8 cellular contexts compared by ENCODE assay signal in the genomic region with DNA sequence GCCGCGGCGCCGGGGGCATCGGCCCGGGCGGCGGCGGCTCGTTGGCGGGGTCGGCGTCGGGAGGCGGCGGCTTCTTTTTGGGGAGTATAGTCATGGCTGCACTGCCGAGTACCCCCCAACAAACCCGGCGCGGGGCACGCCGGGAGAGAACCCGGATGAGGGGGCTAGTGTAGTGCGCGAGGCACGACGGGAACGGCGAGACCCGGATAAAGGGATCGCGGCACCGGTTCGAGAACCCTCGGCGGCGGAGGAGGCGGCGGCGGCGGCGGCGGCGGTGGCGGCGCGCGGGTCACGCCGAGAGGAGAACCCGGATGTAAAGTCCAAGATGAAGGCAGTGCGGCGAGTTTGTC. TPM values are rescaled to one million over a fixed set of nuclear protein-coding genes. Genes with fewer than 3 reads are reported as not detected.
DNase-seq lines count a peak whose midpoint lies in the region; ATAC-seq, FAIRE-seq and TF ChIP-seq lines count a peak whose summit lies in the region.

OTUD5 (minus strand) TSS at position 131 of the 350 bp plus-strand sequence; CDS start at position 94, 37 bp downstream.

- peaks cover 2% of the 10 kb centered on the region for H3K36me3 Mint-ChIP-seq in astrocyte (ENCODE audit: low read depth, unreplicated experiment)

- peak within 1 kb of the TSS; percentile 89 for H3K4me2 ChIP-seq in astrocyte (ENCODE audit: low read length)
- peak within 1 kb of the TSS; percentile 88 for H3K4me2 ChIP-seq in smooth muscle cell

- H3K36me3 ChIP-seq in HUES6 (ENCODE audit: control insufficient read depth, insufficient read depth, low read length) (peaks cover 32% of the 10 kb centered on the region), astrocyte (ENCODE audit: insufficient read depth, low read length) (peaks cover 5% of the 10 kb centered on the region), iPS-20b (ENCODE audit: insufficient read depth, low read depth, low read length) (peaks cover 17% of the 10 kb centered on the region), smooth muscle cell (ENCODE audit: low read depth) (no peaks in the 10 kb centered on the region)

- H3K27ac Mint-ChIP-seq in astrocyte (ENCODE audit: unreplicated experiment) = peak within 1 kb of the TSS; percentile 100

- peaks cover 23% of the 10 kb centered on the region; the same call in 1 of the 2 replicates for H3K9me3 ChIP-seq in HUES6 (ENCODE audit: control insufficient read depth, insufficient read depth, low read depth, low read length)
- no peaks in the 10 kb centered on the region for H3K9me3 ChIP-seq in astrocyte (ENCODE audit: insufficient read depth, low read depth, low read length)
- H3K9me3 ChIP-seq in iPS-20b (ENCODE audit: insufficient read depth, low read depth, low read length) = no peaks in the 10 kb centered on the region
- no peaks in the 10 kb centered on the region for H3K9me3 ChIP-seq in smooth muscle cell (replicated peaks; ENCODE audit: low read depth)

- H3F3A ChIP-seq in smooth muscle cell (ENCODE audit: low read depth) = peaks cover 6% of the 10 kb centered on the region

- H3K79me2 ChIP-seq in astrocyte (ENCODE audit: insufficient read depth, low read length) (peaks cover 48% of the 10 kb centered on the region), smooth muscle cell (ENCODE audit: low read depth) (peaks cover 40% of the 10 kb centered on the region)

- ATAC-seq in GM21367 (IDR thresholded peaks at IDR 0.05; ENCODE audit: unreplicated experiment) = peak; percentile 23

- H3K27me3 ChIP-seq in HUES6 (ENCODE audit: control insufficient read depth, insufficient read depth, low read length) (no peaks in the 10 kb centered on the region), astrocyte (ENCODE audit: insufficient read depth, low read length) (no peaks in the 10 kb centered on the region), iPS-20b (ENCODE audit: insufficient read depth, low read length) (no peaks in the 10 kb centered on the region), smooth muscle cell (ENCODE audit: low read depth) (no peaks in the 10 kb centered on the region)

- H3K4me3 ChIP-seq in HUES6 (ENCODE audit: low read depth, low read length) = peak within 1 kb of the TSS; percentile 84
- peak within 1 kb of the TSS; percentile 87 for H3K4me3 ChIP-seq in astrocyte (ENCODE audit: insufficient read depth, low read depth, low read length)
- peak within 1 kb of the TSS; percentile 97 for H3K4me3 ChIP-seq in iPS-20b (ENCODE audit: low read length)
- peak within 1 kb of the TSS; percentile 61 for H3K4me3 ChIP-seq in smooth muscle cell

- 44% methylated on average over 30 of the region's 53 CpGs for WGBS in smooth muscle cell (ENCODE audit: low lambda C conversion rate)

- H3K9me3 Mint-ChIP-seq in astrocyte (ENCODE audit: unreplicated experiment) = no peaks in the 10 kb centered on the region

- no peak for FAIRE-seq in astrocyte (lab: Jason Lieb, UNC)

- peak within 1 kb of the TSS; percentile 96 for H3K4me3 Mint-ChIP-seq in astrocyte (ENCODE audit: unreplicated experiment)

- H3K27me3 Mint-ChIP-seq in astrocyte (ENCODE audit: low read depth, unreplicated experiment) = no peaks in the 10 kb centered on the region

- peaks cover 7% of the 10 kb centered on the region for H3K4me1 Mint-ChIP-seq in astrocyte (ENCODE audit: low read depth, unreplicated experiment)

- H3K9ac ChIP-seq in HUES6 (ENCODE audit: low read length) (peak within 1 kb of the TSS; percentile 96), astrocyte (ENCODE audit: low read length) (peak within 1 kb of the TSS; percentile 99), iPS-20b (ENCODE audit: low read depth, low read length) (peak within 1 kb of the TSS; percentile 85), smooth muscle cell (ENCODE audit: low read depth) (peak within 1 kb of the TSS; percentile 95)

- TF ChIP-seq CTCF in astrocyte (IDR thresholded peaks at IDR 0.05; ENCODE audit: insufficient read depth, low read depth, low read length) (no peak), smooth muscle cell (IDR thresholded peaks at IDR 0.05; ENCODE audit: borderline replicate concordance, insufficient read depth, poor library complexity, severe bottlenecking) (no peak)

- peaks cover 39% of the 10 kb centered on the region for H4K20me1 ChIP-seq in astrocyte (ENCODE audit: insufficient read depth, low read length)
- H4K20me1 ChIP-seq in smooth muscle cell (ENCODE audit: low read depth) = peaks cover 42% of the 10 kb centered on the region

- H3K4me1 ChIP-seq in HUES6 (ENCODE audit: control insufficient read depth, insufficient read depth, low read length) (peaks cover 14% of the 10 kb centered on the region; the same call in 1 of the 2 replicates), astrocyte (ENCODE audit: insufficient read depth, low read length) (peaks cover 11% of the 10 kb centered on the region), iPS-20b (ENCODE audit: insufficient read depth, low read length) (peaks cover 7% of the 10 kb centered on the region; the same call in 1 of the 2 replicates), smooth muscle cell (ENCODE audit: low read depth) (no peaks in the 10 kb centered on the region)

- H3K27ac ChIP-seq in HUES6 (ENCODE audit: low read depth, low read length) (peak within 1 kb of the TSS; percentile 80), astrocyte (ENCODE audit: low read depth, low read length) (peak within 1 kb of the TSS; percentile 100), iPS-20b (ENCODE audit: low read length) (no peak within 1 kb of the TSS), smooth muscle cell (ENCODE audit: low read depth) (peak within 1 kb of the TSS; percentile 99)

- DNase-seq in COLO668 (lab: John Stamatoyannopoulos, UW; ENCODE audit: unreplicated experiment) = peak; percentile 75
- DNase-seq in astrocyte (ENCODE audit: low read depth) = no peak
- no peak for DNase-seq in smooth muscle cell (lab: John Stamatoyannopoulos, UW; ENCODE audit: unreplicated experiment)
- no peak for DNase-seq in Ammon's horn (ENCODE audit: low spot score)

- H2AFZ ChIP-seq in astrocyte (ENCODE audit: low read depth, low read length) (peak within 1 kb of the TSS; percentile 83), smooth muscle cell (ENCODE audit: low read depth) (peak within 1 kb of the TSS; percentile 52)

- intact Hi-C loops in T-helper 1 cell treated with Interleukin-12 subunit alpha and Interleukin-12 subunit beta and Interleukin-4 antibody, amounts not matched to agents 30 ng/mL and 1 ng/mL, for 36 hours (cut with micrococcal nuclease) = loop anchor here (1.0 to 5.0 kb wide), 7 partner anchors 18 to 1740 kb away; partner anchors contain the start of genes CDK16, FTSJ1, GRIPAP1 and SLC35A2

RNA-seq across cellular contexts. Expression of gene OTUD5, which starts in this region (rescaled TPM):
- total RNA-seq in T-helper 1 cell treated with Interleukin-12 subunit alpha and Interleukin-12 subunit beta and Interleukin-4 antibody, amounts not matched to agents 30 ng/mL and 1 ng/mL, for 36 hours = 68.4 and 71.1 TPM in 2 replicates
- total RNA-seq in astrocyte = 56.1 and 62.5 TPM in 2 replicates
- 30.7 and 36.1 TPM in 2 replicates for total RNA-seq in smooth muscle cell
- polyA plus RNA-seq in smooth muscle cell = 55.1 and 62.1 TPM in 2 replicates
